1 cellular context compared by ENCODE assay signal in the genomic region with DNA sequence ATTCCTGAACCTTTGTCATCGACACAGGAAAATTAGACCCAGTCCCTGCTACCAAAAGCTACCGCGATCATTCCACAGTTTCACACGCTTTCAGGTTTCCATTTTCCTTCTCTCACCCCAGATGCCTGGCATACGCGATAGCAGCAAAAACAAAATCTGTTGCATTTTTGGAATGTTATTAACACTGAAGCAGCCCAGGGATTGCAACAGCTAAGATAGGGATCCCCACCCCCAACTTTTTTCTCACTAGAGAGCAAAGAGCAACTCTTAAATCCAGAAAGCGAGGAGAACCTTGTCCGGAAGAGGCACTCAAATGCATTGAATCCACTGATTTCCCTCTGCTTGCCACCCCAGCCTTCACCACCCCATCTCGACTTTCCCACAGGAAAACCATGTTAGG.
TF ChIP-seq lines count a peak whose summit lies in the region.

No MANE protein-coding gene starts in this region.

TF ChIP-seq in HepG2, 621 proteins besides CTCF, POLR2A, EP300 and RAD21 (continued from another document):
- TF ChIP-seq SETDB1 (CRISPR knock-in tag; IDR thresholded peaks at IDR 0.05; ENCODE audit: borderline replicate concordance) = no peak
- TF ChIP-seq SOX6 (IDR thresholded peaks at IDR 0.05) = no peak
- 0 out of 2 replicates have a peak, but pooled peaks have one; percentile 10 for TF ChIP-seq SOX6 (CRISPR knock-in tag; IDR thresholded peaks at IDR 0.05)
- no peak for TF ChIP-seq BRCA1 (CRISPR knock-in tag; IDR thresholded peaks at IDR 0.05)
- no peak for TF ChIP-seq KDM6A (CRISPR knock-in tag; IDR thresholded peaks at IDR 0.05; ENCODE audit: low read depth)
- no peak for TF ChIP-seq NR1H2 (CRISPR knock-in tag; IDR thresholded peaks at IDR 0.05; ENCODE audit: borderline replicate concordance, low read depth)
- TF ChIP-seq HNF4A (CRISPR knock-in tag; IDR thresholded peaks at IDR 0.05) = peak; percentile 59
- TF ChIP-seq ZIK1 (CRISPR knock-in tag; IDR thresholded peaks at IDR 0.05; ENCODE audit: borderline replicate concordance, low read depth) = no peak
- no peak for TF ChIP-seq ARNTL (CRISPR knock-in tag; IDR thresholded peaks at IDR 0.05)
- TF ChIP-seq RNF219 (CRISPR knock-in tag; IDR thresholded peaks at IDR 0.05) = no peak
- TF ChIP-seq STAG1 (CRISPR knock-in tag; IDR thresholded peaks at IDR 0.05) = no peak
